Comparison of ENCODE assay signal across 8 cellular contexts in the genomic region with DNA sequence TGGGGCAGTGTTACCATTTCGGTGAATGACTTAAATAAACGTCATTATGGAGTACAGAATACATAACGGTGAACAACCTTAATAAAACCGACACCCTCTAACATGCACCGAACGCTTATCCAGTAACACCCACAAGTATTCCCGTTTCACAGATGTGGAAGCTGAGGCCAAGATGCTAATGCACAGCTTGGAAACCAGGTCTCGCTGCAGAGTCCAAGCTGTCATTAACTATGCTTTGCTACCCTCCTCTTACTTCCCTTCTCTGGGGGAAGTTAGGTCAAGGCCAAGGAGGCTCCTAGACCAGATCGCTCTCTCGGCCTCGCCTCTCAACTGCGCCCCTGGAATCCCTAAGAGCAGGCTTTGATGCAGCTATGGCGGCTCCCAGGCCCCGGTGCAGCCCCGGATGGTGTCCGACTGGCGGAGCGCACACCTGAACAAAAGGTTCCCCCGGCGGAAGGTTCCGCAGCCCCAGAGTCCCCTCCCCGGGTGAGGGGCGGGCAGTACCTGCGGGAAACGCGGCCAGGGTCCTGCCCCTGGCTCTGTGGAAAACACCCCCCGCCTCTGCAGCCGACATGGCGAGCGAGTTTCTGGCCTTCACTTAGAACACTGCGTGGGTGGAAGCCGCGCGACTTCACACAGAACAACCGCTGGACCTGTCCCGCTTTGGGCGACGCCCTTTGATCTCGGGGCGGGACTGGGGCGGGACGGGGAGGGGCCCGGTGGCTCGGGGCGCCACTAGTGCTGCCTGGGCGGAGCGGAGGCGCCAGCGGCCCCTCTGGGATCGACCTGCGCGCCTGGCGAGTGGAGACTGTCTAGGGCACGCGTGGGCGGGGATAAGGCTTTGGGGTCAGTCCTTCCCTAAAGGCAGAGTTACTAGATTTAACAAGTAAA. TPM values are rescaled to one million over a fixed set of nuclear protein-coding genes. Genes with fewer than 3 reads are reported as not detected.
DNase-seq lines count a peak whose midpoint lies in the region; ATAC-seq and TF ChIP-seq lines count a peak whose summit lies in the region.

A gene with protein sequence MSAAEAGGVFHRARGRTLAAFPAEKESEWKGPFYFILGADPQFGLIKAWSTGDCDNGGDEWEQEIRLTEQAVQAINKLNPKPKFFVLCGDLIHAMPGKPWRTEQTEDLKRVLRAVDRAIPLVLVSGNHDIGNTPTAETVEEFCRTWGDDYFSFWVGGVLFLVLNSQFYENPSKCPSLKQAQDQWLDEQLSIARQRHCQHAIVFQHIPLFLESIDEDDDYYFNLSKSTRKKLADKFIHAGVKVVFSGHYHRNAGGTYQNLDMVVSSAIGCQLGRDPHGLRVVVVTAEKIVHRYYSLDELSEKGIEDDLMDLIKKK (minus strand): TSS at position 685 of the 891 bp plus-strand sequence. CDS start 111 bp downstream, at position 574.

- POLR2A ChIA-PET in T-cell (lab: Charles Lee), result interaction anchor here in 1 of 2 donors (0.6 to 0.7 kb wide), 2 partner anchors 1022 to 1505 kb away, joined by 3 read pairs; no protein-coding TSS in a partner anchor

- TF ChIP-seq CTCF in GM10266 (IDR thresholded peaks at IDR 0.05; ENCODE audit: control insufficient read depth, insufficient read depth, low read depth, missing control alignments), result no peak
- no peak for TF ChIP-seq CTCF in tibial nerve (IDR thresholded peaks at IDR 0.05)

- peak within 1 kb of the TSS; percentile 88 to 94 for H3K27ac Mint-ChIP-seq in T-cell

- peaks cover 6% of the 10 kb centered on the region for H3K36me3 Mint-ChIP-seq in T-cell

- peaks cover 0 to 5% (median 0%) of the 10 kb centered on the region in 3 donors for H3K9me3 Mint-ChIP-seq in T-cell

- H3K36me3 ChIP-seq in tibial nerve, result no peaks in the 10 kb centered on the region

- intact Hi-C loops in cardiac septum (cut with DNase I), result loop anchor here (10.0 kb wide), 2 partner anchors 229 to 889 kb away; a partner anchor contains a TSS

- WGBS in adipose tissue, 3 donors, result 3 to 7% (median 6%) methylated on average over 56 of the region's 56 CpGs
- 13 to 23% methylated on average over 36 to 56 of the region's 56 CpGs for WGBS in tibial nerve, 2 donors

- CTCF ChIA-PET in T-cell (lab: Charles Lee), result interaction anchor here (0.6 kb wide), 2 partner anchors 708 to 1972 kb away, joined by 4 to 6 read pairs; no protein-coding TSS in a partner anchor

- peak within 1 kb of the TSS; percentile 88 to 89 (median 88) for H3K4me3 Mint-ChIP-seq in T-cell

- ATAC-seq in HG02610 (IDR thresholded peaks at IDR 0.05; ENCODE audit: unreplicated experiment) (peak; percentile 83), T-cell (replicated peaks in 1 of 4) (peak; percentile 89 to 94 (median 92))

- H3K27ac ChIP-seq in adipose tissue (ENCODE audit: low read depth, low read length) (no peak within 1 kb of the TSS), tibial nerve (peak within 1 kb of the TSS; percentile 70 to 90 (median 88))

- H3K4me1 Mint-ChIP-seq in T-cell, result peaks cover 21 to 26% (median 24%) of the 10 kb centered on the region in 3 donors

- peak; percentile 90 for DNase-seq in GM10266 (ENCODE audit: extremely low spot score)
- DNase-seq in NCI-H1105 treated with DMSO at 0.1 percent for 48 hours (lab: John Stamatoyannopoulos, UW), result peak; percentile 81
- DNase-seq in T-cell, result peak; percentile 77 to 96 (median 87)
- DNase-seq in cardiac septum (ENCODE audit: low spot score), result peak; percentile 97
- DNase-seq in pons (ENCODE audit: low spot score), result peak; percentile 88
- DNase-seq in tibial nerve (ENCODE audit: low spot score in 2 of 2), result peak; percentile 72 to 73

- peak within 1 kb of the TSS; percentile 41 to 70 (median 57) for H3K4me3 ChIP-seq in tibial nerve

- no peaks in the 10 kb centered on the region for H3K27me3 ChIP-seq in tibial nerve

- peaks cover 0 to 57% (median 21%) of the 10 kb centered on the region in 4 donors for H3K4me1 ChIP-seq in tibial nerve

- peaks cover 0 to 5% of the 10 kb centered on the region in 2 donors for H3K27me3 Mint-ChIP-seq in T-cell

- peak in 1 of 2 donors; percentile 19 for TF ChIP-seq POLR2A in tibial nerve (IDR thresholded peaks at IDR 0.05)

- H3K9me3 ChIP-seq in tibial nerve, result no peaks in the 10 kb centered on the region

- peak in 1 of 2 donors; percentile 63 for TF ChIP-seq EP300 in tibial nerve (IDR thresholded peaks at IDR 0.05)

RNA-seq across cellular contexts. Expression of the gene that starts here (rescaled TPM):
- total RNA-seq in T-cell (1 to 10 TPM; 2.9 to 9.2 (median 7.5) TPM), cardiac septum (13.3 TPM), tibial nerve (10 to 100 TPM; 10.4 to 18.9 (median 16.0) TPM)
- 10 to 100 TPM in 2 of 3 donors, 1 to 10 TPM in 1; 3.4 to 15.3 (median 11.0) TPM for polyA plus RNA-seq in adipose tissue
